In genomic region chr1:23691499-23692307, GRCh38 we compare ENCODE assay signal across 8 cellular contexts.
DNase-seq lines count a peak whose midpoint lies in the region; ATAC-seq lines count a peak whose summit lies in the region.

Gene RPL11 (plus strand): TSS chr1:23691806. CDS start chr1:23691824, 18 bp downstream.

- peak; percentile 97 for DNase-seq in AG08395 (ENCODE audit: low spot score)
- peak; percentile 85 for DNase-seq in NCI-H226
- DNase-seq in activated CD4-positive, CD25-positive, alpha-beta regulatory T cell (lab: John Stamatoyannopoulos, UW): peak; percentile 62 to 76 (median 72)
- peak; percentile 86 for DNase-seq in central memory CD4-positive, alpha-beta T cell
- peak; percentile 97 for DNase-seq in inferior parietal cortex (ENCODE audit: extremely low spot score)
- DNase-seq in stimulated activated CD4-positive, alpha-beta T cell treated with anti-CD3 and anti-CD28 coated beads, Interleukin-12 subunit alpha, Interleukin-12 subunit beta, amount 100 ng/mL, for 24 hours (ENCODE audit: low read depth in 2 of 2): peak; percentile 79 to 81

- ATAC-seq in GM18909 (IDR thresholded peaks at IDR 0.05; ENCODE audit: poor library complexity, unreplicated experiment) (peak; percentile 95), HG03175 (IDR thresholded peaks at IDR 0.05; ENCODE audit: unreplicated experiment) (peak; percentile 93)

Comparison
In these comparisons a context has a peak if more than half of its experiments do, and no peak if none do; other contexts are left out.
1. Peak in every context shown above with its lines: DNase-seq and ATAC-seq.